ENCODE assay signal across 7 cellular contexts in the genomic region with DNA sequence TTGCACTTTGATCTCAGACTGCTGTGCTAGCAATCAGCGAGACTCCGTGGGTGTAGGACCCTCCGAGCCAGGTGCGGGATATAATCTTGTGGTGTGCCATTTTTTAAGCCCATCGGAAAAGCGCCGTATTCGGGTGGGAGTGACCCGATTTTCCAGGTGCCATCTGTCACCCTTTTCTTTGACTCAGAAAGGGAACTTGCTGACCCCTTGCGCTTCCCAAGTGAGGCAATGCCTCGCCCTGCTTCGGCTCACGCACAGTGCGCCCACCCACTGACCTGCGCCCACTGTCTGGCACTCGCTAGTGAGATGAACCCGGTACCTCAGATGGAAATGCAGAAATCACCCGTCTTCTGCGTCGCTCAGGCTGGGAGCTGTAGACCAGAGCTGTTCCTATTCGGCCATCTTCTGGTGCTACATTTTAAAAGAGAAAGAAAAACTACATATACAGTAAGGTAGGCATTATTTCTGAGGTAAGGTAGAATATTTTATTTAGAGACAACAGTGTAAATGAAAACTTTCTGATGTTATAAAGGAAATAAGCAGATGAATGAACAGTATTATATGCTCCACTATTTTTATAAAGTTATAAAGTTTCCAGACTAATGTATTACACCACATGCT.
DNase-seq lines count a peak whose midpoint lies in the region; ATAC-seq and TF ChIP-seq lines count a peak whose summit lies in the region.
"Not testable (repeated sequence)": the region's sequence is repeated elsewhere in the genome, so short reads cannot be mapped to it uniquely, and the experiment has no call there.

No MANE protein-coding gene starts in this region.

- peaks cover 22% of the 10 kb centered on the region; the same call in 1 of the 2 replicates for H3K9me3 ChIP-seq in Caco-2
- H3K9me3 ChIP-seq in Loucy (ENCODE audit: insufficient read depth, low read depth, low read length); T-helper 17 cell (ENCODE audit: control insufficient read depth, low read length, poor library complexity, severe bottlenecking): not testable (repeated sequence)

- peak overlapping the region; percentile 98 for H3K4me2 ChIP-seq in Loucy (ENCODE audit: low read depth, low read length, poor library complexity, severe bottlenecking)

- not testable (repeated sequence) for H3K27me3 Mint-ChIP-seq in Caco-2 (ENCODE audit: insufficient read depth, unreplicated experiment); T-helper 17 cell; activated T-cell treated with anti-CD3 and anti-CD28 coated beads, Interleukin-2, amount 50 U/mL, for 72 hours (ENCODE audit: low read depth); neural crest cell (ENCODE audit: low read depth)

- not testable (repeated sequence) for ATAC-seq in T-helper 17 cell; activated T-cell treated with anti-CD3 and anti-CD28 coated beads, Interleukin-2, amount 50 U/mL, for 72 hours (replicated peaks in 1 of 2)

- CTCF ChIA-PET in Caco-2 (lab: Charles Lee): not testable (repeated sequence)

- H3K9me2 ChIP-seq in Loucy (replicated peaks; ENCODE audit: low read depth, low read length): not testable (repeated sequence)

- H4K20me1 ChIP-seq in Loucy (ENCODE audit: insufficient read depth, low read length, poor library complexity, severe bottlenecking): not testable (repeated sequence)

- H3K4me3 Mint-ChIP-seq in Caco-2 (ENCODE audit: unreplicated experiment) (peak overlapping the region; percentile 75), T-helper 17 cell (peak overlapping the region; percentile 66), neural crest cell (peak overlapping the region; percentile 77)
- H3K4me3 Mint-ChIP-seq in activated T-cell treated with anti-CD3 and anti-CD28 coated beads, Interleukin-2, amount 50 U/mL, for 72 hours: peak overlapping the region in 1 of 2 donors; percentile 45

- TF ChIP-seq CTCF in Caco-2 (IDR thresholded peaks at IDR 0.05; ENCODE audit: insufficient read depth in 1 of 2, low read depth in 1 of 2, low read length in 1 of 2, severe bottlenecking in 1 of 2, unreplicated experiment in 1 of 2); Loucy (conservative IDR thresholded peaks at IDR 0.05; ENCODE audit: low read length); neural crest cell (conservative IDR thresholded peaks at IDR 0.05): not testable (repeated sequence)

- H3K4me3 ChIP-seq in Caco-2 (ENCODE audit: low read depth, low read length): peak overlapping the region; percentile 44
- H3K4me3 ChIP-seq in Loucy (ENCODE audit: low read length, poor library complexity, severe bottlenecking): peak overlapping the region; percentile 96

- POLR2A ChIA-PET in Caco-2 (lab: Charles Lee): not testable (repeated sequence)

- BruUV-seq in Caco-2 (replicated peaks; lab: Mats Ljungman, UMichigan): TSS peak; percentile 64

- H3K9ac ChIP-seq in Loucy (ENCODE audit: low read depth, low read length, poor library complexity, severe bottlenecking): peak overlapping the region; percentile 91

- peaks cover 19% of the 10 kb centered on the region for H3K4me1 ChIP-seq in Caco-2
- H3K4me1 ChIP-seq in Loucy (ENCODE audit: insufficient read depth, low read length, poor library complexity, severe bottlenecking): peaks cover 43% of the 10 kb centered on the region

- peak overlapping the region; percentile 78 for H2AFZ ChIP-seq in Loucy (ENCODE audit: low read length)

- not testable (repeated sequence) for H3K36me3 Mint-ChIP-seq in Caco-2 (ENCODE audit: insufficient read depth, unreplicated experiment); T-helper 17 cell (ENCODE audit: low read depth); activated T-cell treated with anti-CD3 and anti-CD28 coated beads, Interleukin-2, amount 50 U/mL, for 72 hours (ENCODE audit: insufficient read depth in 2 of 2); neural crest cell (ENCODE audit: low read depth)

- intact Hi-C loops in Caco-2 (cut with micrococcal nuclease; ENCODE audit: unreplicated experiment): not testable (repeated sequence)

- DNase-seq in Caco-2: peak in 1 of 2 experiments; percentile 20
- DNase-seq in HT-29 (ENCODE audit: low spot score): peak; percentile 30
- peak; percentile 48 for DNase-seq in NCI-H69 (lab: John Stamatoyannopoulos, UW)
- DNase-seq in T-helper 17 cell; activated T-cell treated with anti-CD3 and anti-CD28 coated beads, Interleukin-2, amount 50 U/mL, for 72 hours; neural crest cell (ENCODE audit: low read depth, low spot score): not testable (repeated sequence)

- H3K79me2 ChIP-seq in Loucy (ENCODE audit: insufficient read depth, low read length): peaks cover 42% of the 10 kb centered on the region

- H3K36me3 ChIP-seq in Caco-2 (ENCODE audit: control insufficient read depth, insufficient read depth, low read length); Loucy (ENCODE audit: insufficient read depth, low read length): not testable (repeated sequence)

- peaks cover 32% of the 10 kb centered on the region for H3K9me3 Mint-ChIP-seq in Caco-2 (ENCODE audit: unreplicated experiment)
- not testable (repeated sequence) for H3K9me3 Mint-ChIP-seq in activated T-cell treated with anti-CD3 and anti-CD28 coated beads, Interleukin-2, amount 50 U/mL, for 72 hours; neural crest cell

- peak overlapping the region; percentile 76 for H3K27ac Mint-ChIP-seq in Caco-2 (ENCODE audit: unreplicated experiment)
- H3K27ac Mint-ChIP-seq in T-helper 17 cell; neural crest cell (ENCODE audit: unreplicated experiment): not testable (repeated sequence)
- H3K27ac Mint-ChIP-seq in activated T-cell treated with anti-CD3 and anti-CD28 coated beads, Interleukin-2, amount 50 U/mL, for 72 hours: peak overlapping the region; percentile 42

- not testable (repeated sequence) for H3F3A ChIP-seq in Loucy (ENCODE audit: low read depth)

- H3K27me3 ChIP-seq in Caco-2 (replicated peaks; ENCODE audit: control insufficient read depth, insufficient read depth, low read length); Loucy (ENCODE audit: insufficient read depth, low read length, poor library complexity, severe bottlenecking): not testable (repeated sequence)

- peaks cover 15% of the 10 kb centered on the region for H3K4me1 Mint-ChIP-seq in Caco-2 (ENCODE audit: low read depth, unreplicated experiment)
- not testable (repeated sequence) for H3K4me1 Mint-ChIP-seq in T-helper 17 cell; activated T-cell treated with anti-CD3 and anti-CD28 coated beads, Interleukin-2, amount 50 U/mL, for 72 hours (ENCODE audit: low read depth); neural crest cell
